ENCODE assay signal across 8 cellular contexts in the genomic region with DNA sequence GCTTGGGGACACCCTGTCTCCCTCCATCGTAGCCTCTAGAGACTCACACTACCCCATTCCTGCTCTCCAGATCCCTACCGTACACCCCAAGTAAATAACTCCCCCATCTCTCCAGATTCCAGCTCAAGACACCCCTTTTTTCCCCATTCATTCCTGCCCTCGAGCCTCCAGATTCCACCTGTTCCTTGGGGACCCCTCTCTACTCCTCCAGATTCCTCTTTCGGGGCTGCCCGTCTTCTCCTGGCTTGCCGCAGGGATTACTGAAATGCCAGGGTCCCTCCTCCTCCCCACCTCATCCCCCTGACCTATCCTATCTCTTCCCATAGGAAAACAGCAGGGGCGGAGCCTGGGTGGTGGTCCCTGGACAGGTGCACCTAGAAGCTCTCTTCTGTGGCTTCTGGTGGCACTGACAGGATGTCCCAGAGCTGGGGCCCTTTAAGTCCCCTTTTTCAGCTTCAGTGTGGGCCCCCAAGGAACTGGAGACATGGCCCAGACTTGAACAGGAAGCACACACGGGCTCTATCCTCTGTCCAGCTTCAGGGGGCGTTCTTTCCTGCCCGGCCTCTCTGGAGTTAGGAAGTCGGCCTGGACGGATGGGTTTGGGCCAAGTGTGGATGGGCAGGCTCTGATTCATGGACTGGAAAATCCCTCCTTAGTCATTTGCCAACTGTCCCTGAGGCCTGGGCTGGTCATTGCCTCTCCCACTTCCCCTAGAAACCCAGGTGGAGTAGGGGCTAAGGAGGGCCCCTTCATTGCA. TPM values are rescaled to one million over a fixed set of nuclear protein-coding genes. Genes with fewer than 3 reads are reported as not detected.
DNase-seq lines count a peak whose midpoint lies in the region; ATAC-seq, FAIRE-seq and TF ChIP-seq lines count a peak whose summit lies in the region.

No MANE protein-coding gene starts in this region.

- H3K27me3 Mint-ChIP-seq in stimulated activated naive CD8-positive, alpha-beta T cell treated with anti-CD3 and anti-CD28 coated beads, Interleukin-15, amount 100 ng/mL, for 72 hours, result no peaks in the 10 kb centered on the region

- H3K9me1 ChIP-seq in keratinocyte (ENCODE audit: control insufficient read depth, extremely low read depth, insufficient read depth, low read length), result peaks cover 2% of the 10 kb centered on the region

- H3K27me3 ChIP-seq in MG63, result no peaks in the 10 kb centered on the region
- H3K27me3 ChIP-seq in breast epithelium, result no peaks in the 10 kb centered on the region
- H3K27me3 ChIP-seq in keratinocyte (ENCODE audit: control insufficient read depth, extremely low read depth, insufficient read depth, low read length), result no peaks in the 10 kb centered on the region

- no peak overlapping the region for H2AFZ ChIP-seq in keratinocyte (ENCODE audit: control insufficient read depth, low read length)

- H3K4me3 ChIP-seq in MG63, result peak overlapping the region; percentile 77
- peak overlapping the region; percentile 76 to 91 (median 81) for H3K4me3 ChIP-seq in breast epithelium
- peak overlapping the region; percentile 76 to 90 (median 79) for H3K4me3 ChIP-seq in keratinocyte (ENCODE audit: control insufficient read depth in 2 of 3, extremely low read depth in 1 of 3, insufficient read depth in 2 of 3, low read depth in 1 of 3, low read length in 3 of 3)

- H3K4me1 ChIP-seq in breast epithelium (peaks cover 5 to 12% of the 10 kb centered on the region in 2 donors), keratinocyte (ENCODE audit: control insufficient read depth, extremely low read depth, insufficient read depth, low read length) (peaks cover 30% of the 10 kb centered on the region)

- DNase-seq in ELR (ENCODE audit: low read depth) (peak; percentile 99), MG63 (peak; percentile 99), breast epithelium (ENCODE audit: low spot score in 2 of 2) (peak; percentile 71 to 74), keratinocyte (ENCODE audit: low read depth, low spot score) (no peak), COLO668 (lab: John Stamatoyannopoulos, UW; ENCODE audit: unreplicated experiment) (no peak), SKM-1 (lab: John Stamatoyannopoulos, UW; ENCODE audit: unreplicated experiment) (no peak)
- DNase-seq in stimulated activated naive CD8-positive, alpha-beta T cell treated with anti-CD3 and anti-CD28 coated beads, Interleukin-15, amount 100 ng/mL, for 72 hours, result peak in 1 of 2 donors; percentile 28

- no peaks in the 10 kb centered on the region for H3K9me3 ChIP-seq in MG63
- H3K9me3 ChIP-seq in breast epithelium, result no peaks in the 10 kb centered on the region
- H3K9me3 ChIP-seq in keratinocyte (ENCODE audit: control insufficient read depth, low read depth, low read length), result no peaks in the 10 kb centered on the region

- FAIRE-seq in keratinocyte (lab: Jason Lieb, UNC), result peak; percentile 69

- peak overlapping the region; percentile 30 to 73 for H3K27ac Mint-ChIP-seq in stimulated activated naive CD8-positive, alpha-beta T cell treated with anti-CD3 and anti-CD28 coated beads, Interleukin-15, amount 100 ng/mL, for 72 hours

- TF ChIP-seq CTCF in breast epithelium (IDR thresholded peaks at IDR 0.05) (no peak), keratinocyte (optimal IDR thresholded peaks at IDR 0.05 in 1 of 3, IDR thresholded peaks at IDR 0.05 in 1 of 3, conservative IDR thresholded peaks at IDR 0.05 in 1 of 3; ENCODE audit: extremely low read depth in 1 of 3, insufficient read depth in 2 of 3, low read length in 3 of 3) (peak in 2 of 3 experiments; percentile 13 to 40)

- peaks cover 30% of the 10 kb centered on the region for H3K4me1 Mint-ChIP-seq in stimulated activated naive CD8-positive, alpha-beta T cell treated with anti-CD3 and anti-CD28 coated beads, Interleukin-15, amount 100 ng/mL, for 72 hours

- H3K36me3 ChIP-seq in MG63, result peaks cover 29% of the 10 kb centered on the region
- no peaks in the 10 kb centered on the region for H3K36me3 ChIP-seq in breast epithelium
- H3K36me3 ChIP-seq in keratinocyte (ENCODE audit: control insufficient read depth in 2 of 2, extremely low read depth in 1 of 2, insufficient read depth in 2 of 2, low read length in 2 of 2), result no peaks in the 10 kb centered on the region

- H3K9me3 Mint-ChIP-seq in stimulated activated naive CD8-positive, alpha-beta T cell treated with anti-CD3 and anti-CD28 coated beads, Interleukin-15, amount 100 ng/mL, for 72 hours, result no peaks in the 10 kb centered on the region

- intact Hi-C loops in breast epithelium (cut with DNase I; ENCODE audit: low total_unique reads), result no loop called here

- H3K27ac ChIP-seq in breast epithelium, result peak overlapping the region; percentile 97 to 99
- peak overlapping the region; percentile 91 for H3K27ac ChIP-seq in keratinocyte (ENCODE audit: control insufficient read depth, insufficient read depth, low read length)

- H3K4me2 ChIP-seq in keratinocyte (ENCODE audit: control insufficient read depth, extremely low read depth, insufficient read depth, low read depth, low read length), result peak overlapping the region; percentile 73

- H3K4me3 Mint-ChIP-seq in stimulated activated naive CD8-positive, alpha-beta T cell treated with anti-CD3 and anti-CD28 coated beads, Interleukin-15, amount 100 ng/mL, for 72 hours, result peak overlapping the region; percentile 88 to 90

- TF ChIP-seq POLR2A in breast epithelium (IDR thresholded peaks at IDR 0.05), result no peak

- no peaks in the 10 kb centered on the region for H4K20me1 ChIP-seq in keratinocyte (ENCODE audit: control insufficient read depth, extremely low read depth, insufficient read depth, low read length)

- peak overlapping the region; percentile 75 for H3K9ac ChIP-seq in keratinocyte (ENCODE audit: control insufficient read depth, extremely low read depth, insufficient read depth, low read length)

- no peak for ATAC-seq in stimulated activated naive CD8-positive, alpha-beta T cell treated with anti-CD3 and anti-CD28 coated beads, Interleukin-15, amount 100 ng/mL, for 72 hours
- ATAC-seq in HG03097 (IDR thresholded peaks at IDR 0.05; ENCODE audit: low FRiP score, unreplicated experiment), result no peak

- dilution Hi-C loops in keratinocyte (cut with MboI; ENCODE audit: extremely low pct_ligation_motif_present, low sequenced_read_pairs), result no loop called here

- peaks cover 4% of the 10 kb centered on the region for H3K79me2 ChIP-seq in keratinocyte (ENCODE audit: control insufficient read depth, insufficient read depth, low read length)

RNA-seq across cellular contexts. Expression of gene ZSWIM4, which starts 1.2 kb away (rescaled TPM):
- total RNA-seq in MG63 (2014; rRNA removed; shearing (Covaris generic); ENCODE audit: low replicate concordance), result 4.8 and 7.9 TPM in 2 replicates
- 1 to 10 TPM; 1.1 to 8.5 (median 6.9) TPM for total RNA-seq in breast epithelium
- 0.71 to 1.1 TPM (median 1.00 TPM) in 3 replicates for polyA plus RNA-seq in keratinocyte
- polyA plus RNA-seq in keratinocyte (2011; ENCODE audit: low read depth), result 6.3 TPM
- polyA plus RNA-seq in keratinocyte (2011; cell fraction: cytosol; rRNA removed), result 0.68 and 1.3 TPM in 2 replicates
- 2.9 and 3.6 TPM in 2 replicates for polyA plus RNA-seq in keratinocyte (2011; cell fraction: nucleus; rRNA removed)
- 1.5 and 3.8 TPM in 2 replicates for polyA plus RNA-seq in keratinocyte (2012; ENCODE audit: low replicate concordance)
- polyA minus RNA-seq in keratinocyte, result 2.1 to 3.7 TPM (median 3.1 TPM) in 3 replicates
- polyA minus RNA-seq in keratinocyte (2011; cell fraction: cytosol; rRNA and poly(A)+ RNA removed), result 6.3 TPM
- 5.3 and 7.0 TPM in 2 replicates for polyA minus RNA-seq in keratinocyte (2011; cell fraction: nucleus; rRNA and poly(A)+ RNA removed)

RNA-seq across cellular contexts. Expression of gene C19orf53, which starts 22.2 kb away (rescaled TPM):
- 70.3 and 247 TPM in 2 replicates for total RNA-seq in MG63 (2014; rRNA removed; shearing (Covaris generic); ENCODE audit: low replicate concordance)
- 100 to 1,000 TPM; 134 to 175 (median 137) TPM for total RNA-seq in breast epithelium
- polyA plus RNA-seq in keratinocyte, result 118 to 211 TPM (median 143 TPM) in 3 replicates
- 76.7 TPM for polyA plus RNA-seq in keratinocyte (2011; ENCODE audit: low read depth)
- polyA plus RNA-seq in keratinocyte (2011; cell fraction: cytosol; rRNA removed), result 128 and 190 TPM in 2 replicates
- 44.4 and 51.0 TPM in 2 replicates for polyA plus RNA-seq in keratinocyte (2011; cell fraction: nucleus; rRNA removed)
- polyA plus RNA-seq in keratinocyte (2012; ENCODE audit: low replicate concordance), result 165 and 197 TPM in 2 replicates
- polyA minus RNA-seq in keratinocyte, result 40.4 to 93.4 TPM (median 80.7 TPM) in 3 replicates
- 119 TPM for polyA minus RNA-seq in keratinocyte (2011; cell fraction: cytosol; rRNA and poly(A)+ RNA removed)
- 9.8 and 13.0 TPM in 2 replicates for polyA minus RNA-seq in keratinocyte (2011; cell fraction: nucleus; rRNA and poly(A)+ RNA removed)

RNA-seq across cellular contexts. Expression of gene MRI1, which starts 32.2 kb away (rescaled TPM):
- 27.8 and 37.2 TPM in 2 replicates for total RNA-seq in MG63 (2014; rRNA removed; shearing (Covaris generic); ENCODE audit: low replicate concordance)
- total RNA-seq in breast epithelium, result 10 to 100 TPM; 45.9 to 72.4 (median 71.4) TPM
- 19.2 to 32.5 TPM (median 22.8 TPM) in 3 replicates for polyA plus RNA-seq in keratinocyte
- 5.5 TPM for polyA plus RNA-seq in keratinocyte (2011; ENCODE audit: low read depth)
- 11.0 and 17.3 TPM in 2 replicates for polyA plus RNA-seq in keratinocyte (2011; cell fraction: cytosol; rRNA removed)
- 58.8 and 76.3 TPM in 2 replicates for polyA plus RNA-seq in keratinocyte (2011; cell fraction: nucleus; rRNA removed)
- polyA plus RNA-seq in keratinocyte (2012; ENCODE audit: low replicate concordance), result 16.2 and 17.1 TPM in 2 replicates
- 17.9 to 25.2 TPM (median 20.5 TPM) in 3 replicates for polyA minus RNA-seq in keratinocyte
- 37.8 TPM for polyA minus RNA-seq in keratinocyte (2011; cell fraction: cytosol; rRNA and poly(A)+ RNA removed)
- 19.1 and 22.9 TPM in 2 replicates for polyA minus RNA-seq in keratinocyte (2011; cell fraction: nucleus; rRNA and poly(A)+ RNA removed)

Comparison
In these comparisons a context has a peak if more than half of its experiments do, and no peak if none do; other contexts are left out.
1. DNase-seq: peak in ELR (single experiment), MG63 (single experiment) and breast epithelium (2 of 2); none in keratinocyte (single experiment), COLO668 (single experiment) and SKM-1 (single experiment).
2. CTCF ChIP-seq: peak in keratinocyte (2 of 3); none in breast epithelium (0 of 3).
3. Peak in every context shown above with its lines, with median percentiles within 50 percentile points of each other: H3K4me3 ChIP-seq.